In the genomic region with DNA sequence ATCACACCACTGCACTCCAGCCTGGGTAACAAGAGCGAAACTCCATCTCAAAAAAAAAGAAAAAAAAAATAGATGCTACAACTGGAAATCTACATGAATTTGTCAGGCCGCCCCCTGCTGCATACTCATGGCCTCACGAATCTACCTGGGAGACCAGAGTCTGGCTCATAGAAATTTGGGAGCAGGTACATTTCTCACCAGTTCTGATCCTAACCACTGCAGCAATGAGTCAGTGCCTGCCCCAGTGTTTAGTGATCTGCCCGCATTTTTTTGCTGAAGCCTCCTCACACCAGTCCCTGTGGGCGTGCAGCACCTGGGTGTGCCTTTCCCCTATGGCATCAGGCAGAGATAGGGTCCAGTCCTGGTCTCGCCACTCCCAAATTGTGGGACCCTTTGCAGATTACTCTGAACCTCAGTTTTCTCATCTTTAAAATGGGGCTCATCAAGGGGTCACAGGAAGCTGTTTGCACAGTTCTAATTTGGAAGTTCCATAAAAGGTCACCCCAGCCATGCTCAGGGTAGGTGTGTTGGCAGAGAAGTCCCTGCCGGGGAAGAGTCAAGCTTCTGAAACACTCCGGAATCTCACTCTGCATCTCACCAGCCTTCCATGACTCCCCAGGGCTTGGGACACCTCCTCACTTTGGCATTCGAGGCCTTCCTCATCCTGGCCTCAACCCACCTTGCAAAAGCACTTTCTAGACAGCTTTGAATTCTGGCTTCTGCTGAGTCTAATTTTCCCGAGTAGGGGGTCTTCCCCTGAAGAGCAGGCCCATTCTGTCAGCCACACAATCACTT, we compare ENCODE assay signal across 13 cellular contexts. TPM values are rescaled to one million over a fixed set of nuclear protein-coding genes. Genes with fewer than 3 reads are reported as not detected.
A peak's percentile ranks its signal among the peaks of the same experiment; 100 is the strongest.
DNase-seq lines count a peak whose midpoint lies in the region; ATAC-seq and TF ChIP-seq lines count a peak whose summit lies in the region.
"Had no signal": no experiment of that assay in that cellular context is flagged by ENCODE, and none has a peak within 500 bp of the region (broad histone marks: within the 10 kb centered on the region; RNA-seq: fewer than 3 reads in every experiment).

No MANE protein-coding gene starts in this region.

- BruUV-seq in PC-3 (replicated peaks; lab: Mats Ljungman, UMichigan) = no TSS peak

- CTCF ChIA-PET in PC-3 (lab: Charles Lee) = no interaction called here

- no peaks in the 10 kb centered on the region for H3K36me3 ChIP-seq in PC-3 (ENCODE audit: low read depth, low read length)

- no peaks in the 10 kb centered on the region for H4K20me1 ChIP-seq in PC-3 (ENCODE audit: low read length)

- H3K9me2 ChIP-seq in PC-3 (replicated peaks; ENCODE audit: low read length) = no peaks in the 10 kb centered on the region

- H3K4me1 Mint-ChIP-seq in progenitor cell of endocrine pancreas (ENCODE audit: low read depth) = peaks cover 39% of the 10 kb centered on the region

- no peaks in the 10 kb centered on the region for H3K79me2 ChIP-seq in PC-3 (ENCODE audit: low read length)

- H3K4me2 ChIP-seq in PC-3 (ENCODE audit: low read length) = peak overlapping the region; percentile 67

- H3K9me3 ChIP-seq in PC-3 (ENCODE audit: low read length) = no peaks in the 10 kb centered on the region

- H3K9ac ChIP-seq in PC-3 (ENCODE audit: low read length) = peak overlapping the region; percentile 62

- intact Hi-C loops in PC-3 (cut with micrococcal nuclease) = loop anchor here (2.0 to 10.0 kb wide), 5 partner anchors 40 to 317 kb away; no protein-coding TSS in a partner anchor

- peak; percentile 16 for DNase-seq in EH (ENCODE audit: low read depth)
- peak; percentile 94 for DNase-seq in PC-3
- no peak for DNase-seq in epithelial cell of proximal tubule (ENCODE audit: low read depth)
- DNase-seq in progenitor cell of endocrine pancreas (ENCODE audit: low spot score, unreplicated experiment) = no peak
- DNase-seq in DMS53 treated with DMSO at 0.1 percent for 48 hours (lab: John Stamatoyannopoulos, UW; ENCODE audit: unreplicated experiment) = no peak
- DNase-seq: activated effector memory CD4-positive, alpha-beta T cell treated with Interleukin-2 at 50 U/mL for 16 hours; DMS79; NCI-H2171 treated with DMSO at 0.1 percent for 48 hours; T-helper 17 cell had no signal

- no peaks in the 10 kb centered on the region for H3K27me3 ChIP-seq in PC-3 (ENCODE audit: low read length)

- H3F3A ChIP-seq in PC-3 (ENCODE audit: low read length, unreplicated experiment) = no peaks in the 10 kb centered on the region

- POLR2A ChIA-PET in PC-3 (lab: Charles Lee; ENCODE audit: unreplicated experiment) = no interaction called here

- peaks cover 35% of the 10 kb centered on the region for H3K4me1 ChIP-seq in PC-3 (ENCODE audit: insufficient read depth, low read length)

- H3K9me3 Mint-ChIP-seq in progenitor cell of endocrine pancreas (ENCODE audit: low read depth) = no peaks in the 10 kb centered on the region

- H3K27me3 Mint-ChIP-seq in progenitor cell of endocrine pancreas = no peaks in the 10 kb centered on the region

- peak overlapping the region; percentile 90 for H3K27ac Mint-ChIP-seq in progenitor cell of endocrine pancreas
- H3K27ac Mint-ChIP-seq: T-helper 17 cell had no signal

- H3K36me3 Mint-ChIP-seq in progenitor cell of endocrine pancreas (ENCODE audit: insufficient read depth) = no peaks in the 10 kb centered on the region

- peak overlapping the region; percentile 71 for H2AFZ ChIP-seq in PC-3 (ENCODE audit: low read length)

- H3K4me3 ChIP-seq in PC-3 (ENCODE audit: low read length) (no peak overlapping the region), epithelial cell of proximal tubule (ENCODE audit: low read depth, low read length) (no peak overlapping the region)
- H3K4me3 ChIP-seq: lung had no signal

- H3K27ac ChIP-seq in PC-3 (ENCODE audit: low read length) = peak overlapping the region; percentile 86

- TF ChIP-seq CTCF in PC-3 (conservative IDR thresholded peaks at IDR 0.05; ENCODE audit: low read depth, low read length) = peak; percentile 53; the same call in 1 of the 2 replicates
- peak; percentile 15 for TF ChIP-seq CTCF in epithelial cell of proximal tubule (conservative IDR thresholded peaks at IDR 0.05; ENCODE audit: low read depth, low read length)
- no peak for TF ChIP-seq CTCF in progenitor cell of endocrine pancreas (IDR thresholded peaks at IDR 0.05; ENCODE audit: unreplicated experiment)

- ATAC-seq in PC-3 = peak; percentile 39
- ATAC-seq in HG02840 (IDR thresholded peaks at IDR 0.05; ENCODE audit: low FRiP score, unreplicated experiment) = no peak
- no peak for ATAC-seq in GM19023 (IDR thresholded peaks at IDR 0.05; ENCODE audit: unreplicated experiment)
- ATAC-seq in HG03378 (IDR thresholded peaks at IDR 0.05; ENCODE audit: unreplicated experiment) = no peak

- H3K4me3 Mint-ChIP-seq in progenitor cell of endocrine pancreas (ENCODE audit: low read depth) = no peak overlapping the region

RNA-seq across cellular contexts. Expression of a gene that starts 39.3 kb away (rescaled TPM):
- total RNA-seq in PC-3 (2014; rRNA removed) (not detected in 2 replicates), epithelial cell of proximal tubule (not detected in 2 replicates), progenitor cell of endocrine pancreas (1.3 and 1.4 TPM in 2 replicates)
- total RNA-seq: lung, T-helper 17 cell had no signal

Comparison
In these comparisons a context has a peak if more than half of its experiments do, and no peak if none do; other contexts are left out.
1. DNase-seq: peak in EH (single experiment) and PC-3 (single experiment); none in epithelial cell of proximal tubule (single experiment), progenitor cell of endocrine pancreas (single experiment) and DMS53 treated with DMSO at 0.1 percent for 48 hours (single experiment).